In the genomic region with DNA sequence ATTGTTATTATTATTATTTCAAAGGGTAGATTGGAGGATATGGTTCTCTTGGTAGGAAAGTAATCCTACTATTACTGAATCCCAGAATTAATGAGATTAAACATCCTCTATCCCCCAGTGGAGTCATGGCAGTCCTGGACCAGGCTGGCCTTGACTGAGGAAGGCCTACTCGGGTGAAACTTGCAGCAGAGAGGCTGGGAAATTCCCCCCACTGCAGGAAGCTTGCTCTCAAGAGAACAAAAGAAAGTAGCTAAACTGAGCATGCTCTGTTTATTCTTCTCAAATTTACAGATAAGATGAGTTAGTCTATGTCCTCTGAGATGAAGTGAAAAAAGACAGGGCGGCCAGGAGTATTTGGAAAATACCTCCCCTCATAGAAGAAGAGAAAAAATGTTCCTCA, we compare ENCODE assay signal across 14 cellular contexts.
DNase-seq lines count a peak whose midpoint lies in the region; ATAC-seq and TF ChIP-seq lines count a peak whose summit lies in the region.
"Had no signal": no experiment of that assay in that cellular context is flagged by ENCODE, and none has a peak within 500 bp of the region (broad histone marks: within the 10 kb centered on the region; RNA-seq: fewer than 3 reads in every experiment).

No MANE protein-coding gene starts in this region.

- 45 to 68% methylated on average over 2 of the region's 2 CpGs for WGBS in upper lobe of left lung, 2 donors

- H3K27ac ChIP-seq in neural progenitor cell (no peak overlapping the region), upper lobe of left lung (no peak overlapping the region)

- H3F3A ChIP-seq in neural progenitor cell (ENCODE audit: low read depth): no peaks in the 10 kb centered on the region

- TF ChIP-seq POLR2A in upper lobe of left lung (IDR thresholded peaks at IDR 0.05): no peak

- H3K36me3 ChIP-seq in neural progenitor cell: no peaks in the 10 kb centered on the region
- H3K36me3 ChIP-seq in upper lobe of left lung: no peaks in the 10 kb centered on the region

- H2AFZ ChIP-seq in neural progenitor cell (replicated peaks): no peak overlapping the region

- H3K4me1 ChIP-seq in neural progenitor cell: peaks cover 8% of the 10 kb centered on the region
- no peaks in the 10 kb centered on the region for H3K4me1 ChIP-seq in upper lobe of left lung

- no peak overlapping the region for H3K4me2 ChIP-seq in neural progenitor cell

- H3K27me3 Mint-ChIP-seq in neural progenitor cell (ENCODE audit: insufficient read depth, low read depth) (peaks cover 6% of the 10 kb centered on the region), nephron progenitor cell (ENCODE audit: low read depth, poor library complexity) (peaks cover 3% of the 10 kb centered on the region)
- H3K27me3 Mint-ChIP-seq: CD4-positive, CD25-positive, alpha-beta regulatory T cell had no signal

- peaks cover 19% of the 10 kb centered on the region for H3K4me1 Mint-ChIP-seq in neural progenitor cell
- H3K4me1 Mint-ChIP-seq in nephron progenitor cell: peaks cover 16% of the 10 kb centered on the region
- H3K4me1 Mint-ChIP-seq: CD4-positive, CD25-positive, alpha-beta regulatory T cell had no signal

- H4K20me1 ChIP-seq in neural progenitor cell (ENCODE audit: low read depth): no peaks in the 10 kb centered on the region

- no peaks in the 10 kb centered on the region for H3K9me3 ChIP-seq in neural progenitor cell (ENCODE audit: low read depth)
- H3K9me3 ChIP-seq in upper lobe of left lung: no peaks in the 10 kb centered on the region

- H3K36me3 Mint-ChIP-seq in neural progenitor cell (peaks cover 2% of the 10 kb centered on the region), nephron progenitor cell (ENCODE audit: low read depth) (peaks cover 8% of the 10 kb centered on the region)
- H3K36me3 Mint-ChIP-seq: CD4-positive, CD25-positive, alpha-beta regulatory T cell had no signal

- no peak overlapping the region for H3K9ac ChIP-seq in neural progenitor cell

- ATAC-seq in GM18498 (IDR thresholded peaks at IDR 0.05; ENCODE audit: unreplicated experiment) (peak; percentile 67), GM19351 (IDR thresholded peaks at IDR 0.05; ENCODE audit: unreplicated experiment) (peak; percentile 88), HG02870 (IDR thresholded peaks at IDR 0.05; ENCODE audit: unreplicated experiment) (peak; percentile 93), GM18517 (IDR thresholded peaks at IDR 0.05; ENCODE audit: unreplicated experiment) (no peak), upper lobe of left lung (ENCODE audit: low FRiP score in 2 of 2) (no peak)
- ATAC-seq: HepG2, left ventricle myocardium superior had no signal

- H3K27ac Mint-ChIP-seq in neural progenitor cell: no peak overlapping the region
- no peak overlapping the region for H3K27ac Mint-ChIP-seq in nephron progenitor cell
- H3K27ac Mint-ChIP-seq: CD4-positive, CD25-positive, alpha-beta regulatory T cell had no signal

- H3K4me3 ChIP-seq in neural progenitor cell: no peak overlapping the region
- H3K4me3 ChIP-seq in upper lobe of left lung: no peak overlapping the region

- no peaks in the 10 kb centered on the region for H3K79me2 ChIP-seq in neural progenitor cell (ENCODE audit: low read depth)

- TF ChIP-seq EP300 in upper lobe of left lung (IDR thresholded peaks at IDR 0.05): no peak

- H3K27me3 ChIP-seq in neural progenitor cell (no peaks in the 10 kb centered on the region), upper lobe of left lung (no peaks in the 10 kb centered on the region)

- H3K4me3 Mint-ChIP-seq in neural progenitor cell (no peak overlapping the region), nephron progenitor cell (no peak overlapping the region)
- H3K4me3 Mint-ChIP-seq: CD4-positive, CD25-positive, alpha-beta regulatory T cell had no signal

- TF ChIP-seq CTCF in neural progenitor cell (IDR thresholded peaks at IDR 0.05) (no peak), nephron progenitor cell (IDR thresholded peaks at IDR 0.05) (no peak), upper lobe of left lung (IDR thresholded peaks at IDR 0.05) (no peak)

- H3K9me3 Mint-ChIP-seq in neural progenitor cell (peaks cover 2% of the 10 kb centered on the region), nephron progenitor cell (peaks cover 17% of the 10 kb centered on the region)

- DNase-seq in activated CD4-positive, alpha-beta T cell treated with anti-CD3 and anti-CD28 coated beads, Interleukin-2, amount 50 U/mL, for 48 hours: peak; percentile 6 to 21
- DNase-seq in neural progenitor cell (ENCODE audit: low spot score) (no peak), nephron progenitor cell (no peak), upper lobe of left lung (no peak)
- DNase-seq: CD4-positive, CD25-positive, alpha-beta regulatory T cell; left ventricle myocardium superior; NCI-H748 treated with DMSO at 0.1 percent for 48 hours; small intestine; stimulated activated CD8-positive, alpha-beta memory T cell treated with anti-CD3 and anti-CD28 coated beads, Interleukin-4, amount 100 ng/mL, for 48 hours had no signal

Comparison
In these comparisons a context has a peak if more than half of its experiments do, and no peak if none do; other contexts are left out.
1. ATAC-seq: peak in GM18498 (single experiment), GM19351 (single experiment) and HG02870 (single experiment); none in GM18517 (single experiment) and upper lobe of left lung (0 of 2).
2. DNase-seq: peak in activated CD4-positive, alpha-beta T cell treated with anti-CD3 and anti-CD28 coated beads, Interleukin-2, amount 50 U/mL, for 48 hours (2 of 2); none in neural progenitor cell (single experiment), nephron progenitor cell (single experiment) and upper lobe of left lung (0 of 2).